Comparison of ENCODE assay signal across 8 cellular contexts in the genomic region with DNA sequence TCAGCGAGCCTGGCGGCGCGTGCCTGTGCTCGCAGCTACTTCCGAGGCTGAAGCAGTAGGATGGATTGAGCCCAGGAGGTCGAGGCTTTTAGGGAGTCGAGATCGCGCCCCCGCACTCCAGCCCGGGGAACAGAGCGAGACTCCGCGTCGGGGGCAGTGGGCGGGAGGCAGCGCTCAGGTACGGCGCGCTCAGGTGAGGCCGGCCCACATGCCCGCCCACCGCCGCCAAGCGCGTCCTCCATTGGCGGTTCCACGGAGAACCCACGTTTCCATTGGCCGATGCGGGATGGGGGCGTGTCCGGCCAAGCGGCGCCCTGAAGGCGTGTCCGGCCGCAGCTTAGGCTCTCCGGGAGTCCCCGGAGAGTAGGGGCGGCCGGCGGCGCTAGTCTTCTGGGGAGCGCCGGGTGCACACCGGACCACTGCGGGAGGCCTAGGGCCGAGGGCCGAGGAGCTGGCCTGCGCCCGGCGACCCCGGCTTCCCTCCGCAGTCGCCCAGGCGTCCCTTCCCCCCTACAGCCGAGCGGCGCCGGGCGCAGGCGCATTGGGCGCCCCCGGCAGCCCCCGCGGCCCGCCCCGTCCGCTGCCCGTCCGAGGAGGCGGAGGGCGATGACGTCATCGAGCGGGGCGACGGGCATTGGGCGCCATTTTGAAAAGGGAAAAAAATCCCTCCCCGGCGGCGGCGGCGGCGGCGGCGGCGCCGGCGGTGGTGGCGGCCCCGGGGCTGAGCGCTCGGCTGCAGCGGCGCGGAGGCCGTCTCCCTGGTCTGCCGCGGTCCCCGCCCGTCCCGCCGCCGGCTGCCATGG. TPM values are rescaled to one million over a fixed set of nuclear protein-coding genes. Genes with fewer than 3 reads are reported as not detected.
A peak's percentile ranks its signal among the peaks of the same experiment; 100 is the strongest.
DNase-seq lines count a peak whose midpoint lies in the region; ATAC-seq, FAIRE-seq and TF ChIP-seq lines count a peak whose summit lies in the region.

Gene PPP2R2D (plus strand): TSS at position 659 of the 803 bp plus-strand sequence. CDS start 141 bp downstream, at position 800.

- H3K27ac ChIP-seq in angular gyrus (ENCODE audit: low read depth, low read length): peak within 1 kb of the TSS; percentile 44
- peak within 1 kb of the TSS; percentile 93 to 95 for H3K27ac ChIP-seq in right atrium auricular region

- TF ChIP-seq CTCF in GM13977 (IDR thresholded peaks at IDR 0.05; ENCODE audit: extremely low read depth, insufficient read depth, missing control alignments) (no peak), right atrium auricular region (IDR thresholded peaks at IDR 0.05) (no peak)

- H3K27me3 ChIP-seq in right atrium auricular region: no peaks in the 10 kb centered on the region

- H3K9me3 ChIP-seq in right atrium auricular region: no peaks in the 10 kb centered on the region

- FAIRE-seq in urothelium cell line (lab: Jason Lieb, UNC): no peak

- peak; percentile 99 for DNase-seq in GM13977 (ENCODE audit: low spot score)
- DNase-seq in NCI-H1436 treated with DMSO at 0.1 percent for 48 hours (lab: John Stamatoyannopoulos, UW): peak; percentile 75
- DNase-seq in T-helper 2 cell: peak; percentile 89 to 97 (median 94)
- DNase-seq in right atrium auricular region (ENCODE audit: low spot score): peak; percentile 91
- peak; percentile 59 for DNase-seq in pulmonary artery endothelial cell (ENCODE audit: low read depth, low spot score)
- DNase-seq in urothelium cell line (ENCODE audit: low spot score): peak; percentile 96

- peak; percentile 88 for ATAC-seq in HG02852 (IDR thresholded peaks at IDR 0.05; ENCODE audit: unreplicated experiment)

- H3K36me3 ChIP-seq in right atrium auricular region: no peaks in the 10 kb centered on the region

- in situ Hi-C loops in GM13977 (cut with MboI; ENCODE audit: low pct_unique_long_range_greater_than_20kb, low sequenced_read_pairs, unreplicated experiment): no loop called here

- peak within 1 kb of the TSS; percentile 76 to 90 for H3K4me3 ChIP-seq in right atrium auricular region

- peaks cover 0 to 39% of the 10 kb centered on the region in 2 donors for H3K4me1 ChIP-seq in right atrium auricular region

RNA-seq across cellular contexts. Expression of gene PPP2R2D, which starts in this region (rescaled TPM):
- total RNA-seq in right atrium auricular region (10 to 100 TPM; 23.8 to 30.6 TPM), pulmonary artery endothelial cell (37.2 and 41.0 TPM in 2 replicates)

Comparison
In these comparisons a context has a peak if more than half of its experiments do, and no peak if none do; other contexts are left out.
1. Peak in every context shown above with its lines: DNase-seq, ATAC-seq, H3K4me3 ChIP-seq and H3K27ac ChIP-seq.